ENCODE assay signal across 1 cellular context in the genomic region with DNA sequence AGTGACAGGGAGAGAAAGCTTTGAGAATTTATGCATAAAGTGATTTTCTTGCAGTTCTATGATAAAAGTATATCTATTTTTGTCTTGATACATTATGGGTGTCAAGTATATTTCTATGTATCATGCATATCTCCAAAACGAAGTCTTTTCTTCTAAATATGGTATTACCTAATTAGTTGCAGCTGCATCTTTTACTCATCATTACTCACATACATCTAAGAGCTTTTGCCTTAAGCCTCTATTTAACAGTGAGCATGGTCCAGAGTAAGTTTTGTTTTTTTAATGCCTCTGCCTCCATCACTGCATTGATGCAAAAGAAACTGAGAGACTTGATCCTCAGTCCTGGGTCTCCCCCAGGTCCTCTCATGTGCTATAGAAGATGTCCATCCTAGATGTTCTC.
TF ChIP-seq lines count a peak whose summit lies in the region.

No MANE protein-coding gene starts in this region.

TF ChIP-seq in IMR-90, 13 proteins besides CTCF, POLR2A, EP300 and RAD21:
- TF ChIP-seq MAFK (IDR thresholded peaks at IDR 0.05; ENCODE audit: low read depth, low read length) (no peak), NFE2L2 (IDR thresholded peaks at IDR 0.05; ENCODE audit: low read depth, low read length) (no peak), BHLHE40 (IDR thresholded peaks at IDR 0.05; ENCODE audit: low read depth, low read length) (no peak), CHD1 (IDR thresholded peaks at IDR 0.05; ENCODE audit: low read depth, low read length) (no peak), FOS (IDR thresholded peaks at IDR 0.05; ENCODE audit: low read depth, low read length) (no peak), CEBPB (IDR thresholded peaks at IDR 0.05; ENCODE audit: low read depth, low read length) (no peak), RFX5 (IDR thresholded peaks at IDR 0.05; ENCODE audit: low read depth, low read length) (no peak), MAZ (IDR thresholded peaks at IDR 0.05; ENCODE audit: borderline replicate concordance, low read depth, low read length) (no peak), RCOR1 (IDR thresholded peaks at IDR 0.05; ENCODE audit: insufficient replicate concordance, low read length) (no peak), SMC3 (IDR thresholded peaks at IDR 0.05; ENCODE audit: low read depth, low read length) (no peak)
- TF ChIP-seq, protein P1, sequence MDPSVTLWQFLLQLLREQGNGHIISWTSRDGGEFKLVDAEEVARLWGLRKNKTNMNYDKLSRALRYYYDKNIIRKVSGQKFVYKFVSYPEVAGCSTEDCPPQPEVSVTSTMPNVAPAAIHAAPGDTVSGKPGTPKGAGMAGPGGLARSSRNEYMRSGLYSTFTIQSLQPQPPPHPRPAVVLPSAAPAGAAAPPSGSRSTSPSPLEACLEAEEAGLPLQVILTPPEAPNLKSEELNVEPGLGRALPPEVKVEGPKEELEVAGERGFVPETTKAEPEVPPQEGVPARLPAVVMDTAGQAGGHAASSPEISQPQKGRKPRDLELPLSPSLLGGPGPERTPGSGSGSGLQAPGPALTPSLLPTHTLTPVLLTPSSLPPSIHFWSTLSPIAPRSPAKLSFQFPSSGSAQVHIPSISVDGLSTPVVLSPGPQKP (IDR thresholded peaks at IDR 0.05; ENCODE audit: borderline replicate concordance, low read depth, low read length) = no peak
- TF ChIP-seq, protein P2, sequence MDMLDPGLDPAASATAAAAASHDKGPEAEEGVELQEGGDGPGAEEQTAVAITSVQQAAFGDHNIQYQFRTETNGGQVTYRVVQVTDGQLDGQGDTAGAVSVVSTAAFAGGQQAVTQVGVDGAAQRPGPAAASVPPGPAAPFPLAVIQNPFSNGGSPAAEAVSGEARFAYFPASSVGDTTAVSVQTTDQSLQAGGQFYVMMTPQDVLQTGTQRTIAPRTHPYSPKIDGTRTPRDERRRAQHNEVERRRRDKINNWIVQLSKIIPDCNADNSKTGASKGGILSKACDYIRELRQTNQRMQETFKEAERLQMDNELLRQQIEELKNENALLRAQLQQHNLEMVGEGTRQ (IDR thresholded peaks at IDR 0.05; ENCODE audit: low read depth, low read length) = no peak
